ENCODE assay signal across 13 cellular contexts in the genomic region with DNA sequence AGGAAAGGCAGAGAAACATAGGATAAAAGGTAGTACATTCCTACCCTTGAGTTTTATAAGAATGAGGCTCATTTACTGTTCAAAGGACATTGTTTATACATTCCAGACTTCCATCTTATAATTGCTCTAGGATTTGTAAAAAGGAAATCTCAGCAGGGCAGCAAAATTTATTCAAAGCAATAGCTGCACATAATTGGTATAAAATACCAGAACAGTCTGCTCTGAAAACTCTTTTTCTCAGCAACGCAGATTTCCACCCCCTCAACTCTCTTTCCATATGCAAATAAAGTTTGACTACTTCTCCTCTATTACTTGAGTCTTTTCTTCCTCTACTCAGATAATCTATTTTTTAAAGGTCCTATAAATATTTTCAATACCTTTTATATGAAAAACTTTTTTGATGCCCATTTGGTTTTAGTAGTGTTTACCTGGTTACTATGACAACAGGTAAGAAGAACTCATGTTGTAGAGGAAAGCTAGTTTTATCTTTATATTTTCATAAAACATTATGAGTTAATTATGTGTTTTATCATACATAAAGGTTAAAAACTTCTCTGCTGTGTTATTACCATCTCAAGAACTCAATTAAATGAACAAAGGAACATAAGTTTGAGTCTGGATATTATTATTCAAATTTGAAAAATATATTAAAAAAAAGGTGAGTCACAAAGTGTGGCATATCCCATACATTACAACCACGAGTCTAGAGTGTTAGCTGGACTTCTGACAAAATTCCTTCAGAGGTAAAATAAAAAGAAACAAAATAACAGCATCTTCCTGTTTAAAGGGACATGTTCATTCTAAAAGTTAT. TPM values are rescaled to one million over a fixed set of nuclear protein-coding genes. Genes with fewer than 3 reads are reported as not detected.
DNase-seq lines count a peak whose midpoint lies in the region; ATAC-seq and TF ChIP-seq lines count a peak whose summit lies in the region.
"Had no signal": no experiment of that assay in that cellular context is flagged by ENCODE, and none has a peak within 500 bp of the region (broad histone marks: within the 10 kb centered on the region; RNA-seq: fewer than 3 reads in every experiment).

No MANE protein-coding gene starts in this region.

- peak overlapping the region; percentile 23 for H3K4me3 Mint-ChIP-seq in activated naive CD8-positive, alpha-beta T cell
- no peak overlapping the region for H3K4me3 Mint-ChIP-seq in activated naive CD8-positive, alpha-beta T cell treated with anti-CD3 and anti-CD28 coated beads for 36 hours
- peak overlapping the region; percentile 63 for H3K4me3 Mint-ChIP-seq in T-helper 17 cell
- H3K4me3 Mint-ChIP-seq: IgD-negative memory B cell had no signal

- ATAC-seq in T-helper 17 cell: peak; percentile 43
- ATAC-seq in GM21447 (IDR thresholded peaks at IDR 0.05; ENCODE audit: unreplicated experiment): no peak
- ATAC-seq: activated CD4-positive, CD25-positive, alpha-beta regulatory T cell treated with anti-CD3 and anti-CD28 coated beads, Interleukin-2, amount 50 U/mL, for 24 hours had no signal

- no peaks in the 10 kb centered on the region for H3K27me3 Mint-ChIP-seq in activated naive CD8-positive, alpha-beta T cell
- H3K27me3 Mint-ChIP-seq in activated naive CD8-positive, alpha-beta T cell treated with anti-CD3 and anti-CD28 coated beads for 36 hours: no peaks in the 10 kb centered on the region
- no peaks in the 10 kb centered on the region for H3K27me3 Mint-ChIP-seq in T-helper 17 cell

- peaks cover 68% of the 10 kb centered on the region for H3K4me1 Mint-ChIP-seq in activated naive CD8-positive, alpha-beta T cell (ENCODE audit: low read depth)
- peaks cover 53% of the 10 kb centered on the region for H3K4me1 Mint-ChIP-seq in activated naive CD8-positive, alpha-beta T cell treated with anti-CD3 and anti-CD28 coated beads for 36 hours
- H3K4me1 Mint-ChIP-seq in T-helper 17 cell: peaks cover 51% of the 10 kb centered on the region
- H3K4me1 Mint-ChIP-seq: IgD-negative memory B cell had no signal

- H3K36me3 Mint-ChIP-seq in activated naive CD8-positive, alpha-beta T cell: peaks cover 2% of the 10 kb centered on the region
- H3K36me3 Mint-ChIP-seq in activated naive CD8-positive, alpha-beta T cell treated with anti-CD3 and anti-CD28 coated beads for 36 hours: peaks cover 7% of the 10 kb centered on the region
- no peaks in the 10 kb centered on the region for H3K36me3 Mint-ChIP-seq in T-helper 17 cell (ENCODE audit: low read depth)
- H3K36me3 Mint-ChIP-seq: IgD-negative memory B cell had no signal

- H3K4me3 ChIP-seq in fibroblast of villous mesenchyme (ENCODE audit: low read depth, low read length): peak overlapping the region; percentile 2

- no peak for DNase-seq in activated naive CD8-positive, alpha-beta T cell treated with anti-CD3 and anti-CD28 coated beads for 36 hours
- DNase-seq in T-helper 17 cell (no peak), fibroblast of villous mesenchyme (ENCODE audit: low read depth) (no peak), superior temporal gyrus (ENCODE audit: extremely low spot score) (peak; percentile 44), amygdala (lab: John Stamatoyannopoulos, UW) (no peak)
- no peak for DNase-seq in stimulated activated CD4-positive, alpha-beta T cell treated with anti-CD3 and anti-CD28 coated beads, Interleukin-1b, Interleukin-23, amount 100 ng/mL, for 48 hours
- DNase-seq: AML-193; NCI-H1694; stimulated activated CD4-positive, alpha-beta T cell treated with anti-CD3 and anti-CD28 coated beads, Interleukin-4, amount 100 ng/mL, for 1 hour had no signal

- H3K27ac Mint-ChIP-seq in activated naive CD8-positive, alpha-beta T cell: peak overlapping the region; percentile 41
- H3K27ac Mint-ChIP-seq in activated naive CD8-positive, alpha-beta T cell treated with anti-CD3 and anti-CD28 coated beads for 36 hours: no peak overlapping the region
- peak overlapping the region; percentile 96 for H3K27ac Mint-ChIP-seq in T-helper 17 cell
- H3K27ac Mint-ChIP-seq: IgD-negative memory B cell had no signal

- H3K9me3 Mint-ChIP-seq in activated naive CD8-positive, alpha-beta T cell (ENCODE audit: low read depth): no peaks in the 10 kb centered on the region
- no peaks in the 10 kb centered on the region for H3K9me3 Mint-ChIP-seq in activated naive CD8-positive, alpha-beta T cell treated with anti-CD3 and anti-CD28 coated beads for 36 hours
- H3K9me3 Mint-ChIP-seq: IgD-negative memory B cell had no signal

- TF ChIP-seq CTCF in fibroblast of villous mesenchyme (IDR thresholded peaks at IDR 0.05; ENCODE audit: insufficient read depth, low read depth, low read length): no peak

- no peaks in the 10 kb centered on the region for H3K9me3 ChIP-seq in T-helper 17 cell (ENCODE audit: control insufficient read depth, low read length, poor library complexity, severe bottlenecking)

RNA-seq across cellular contexts. Expression of gene RBMS1, which starts 19.9 kb away (rescaled TPM):
- total RNA-seq in activated naive CD8-positive, alpha-beta T cell treated with anti-CD3 and anti-CD28 coated beads for 36 hours: 10 to 100 TPM; 39.3 to 39.9 TPM
- total RNA-seq in T-helper 17 cell (100 to 1,000 TPM; 108 to 110 TPM), fibroblast of villous mesenchyme (72.8 and 121 TPM in 2 replicates)
